Comparison of ENCODE assay signal across 22 cellular contexts in genomic region chr3:50648944-50649343, GRCh38. TPM values are rescaled to one million over a fixed set of nuclear protein-coding genes. Genes with fewer than 3 reads are reported as not detected.
DNase-seq lines count a peak whose midpoint lies in the region; ATAC-seq and TF ChIP-seq lines count a peak whose summit lies in the region.
"Had no signal": no experiment of that assay in that cellular context is flagged by ENCODE, and none has a peak within 500 bp of the region (broad histone marks: within the 10 kb centered on the region; RNA-seq: fewer than 3 reads in every experiment).

No MANE protein-coding gene starts in this region.

- peak overlapping the region; percentile 39 for H3K56ac ChIP-seq in mesendoderm (ENCODE audit: low read length)

- no peak overlapping the region for H2BK120ac ChIP-seq in mesendoderm (ENCODE audit: low read depth, low read length)

- no peak overlapping the region for H3K4me2 ChIP-seq in mesendoderm (ENCODE audit: low read length)
- H3K4me2 ChIP-seq: GM23338 had no signal

- H2AK5ac ChIP-seq in mesendoderm (ENCODE audit: low read length) = no peak overlapping the region

- intact Hi-C loops in Right ventricle myocardium inferior (cut with DNase I) (loop anchor here (1.0 kb wide), 2 partner anchors 24 to 30 kb away; no protein-coding TSS in a partner anchor), cardiac septum (cut with DNase I) (loop anchor here (2.0 kb wide), 1 partner anchor 30 kb away; no protein-coding TSS in a partner anchor), dorsolateral prefrontal cortex (cut with DNase I) (no loop called here), posterior vena cava (cut with DNase I) (no loop called here)

- no peak overlapping the region for H3K23ac ChIP-seq in mesendoderm (ENCODE audit: low read length)

- H3K9me3 Mint-ChIP-seq in endothelial cell (ENCODE audit: unreplicated experiment) = no peaks in the 10 kb centered on the region
- H3K9me3 Mint-ChIP-seq: central memory CD8-positive, alpha-beta T cell; GM23338 had no signal

- H4K8ac ChIP-seq in mesendoderm (ENCODE audit: low read depth, low read length) = no peak overlapping the region

- WGBS in mesendoderm (ENCODE audit: extremely low coverage, insufficient coverage, low lambda C conversion rate) = no CpG with 5 or more reads among the region's 2 CpGs

- H3K9ac ChIP-seq in mesendoderm (ENCODE audit: low read length) = no peak overlapping the region

- no peaks in the 10 kb centered on the region for H3K36me3 Mint-ChIP-seq in endothelial cell (ENCODE audit: low read depth, unreplicated experiment)

- no peak overlapping the region for H3K4ac ChIP-seq in mesendoderm (ENCODE audit: low read depth, low read length)

- no peak overlapping the region for H4K5ac ChIP-seq in mesendoderm (ENCODE audit: low read length)

- H3K4me1 ChIP-seq in mesendoderm (ENCODE audit: control insufficient read depth, low read depth, low read length) = peaks cover 21% of the 10 kb centered on the region

- H2BK5ac ChIP-seq in mesendoderm (ENCODE audit: low read length) = no peak overlapping the region

- peak overlapping the region; percentile 31 to 95 (median 84) for H3K27ac ChIP-seq in dorsolateral prefrontal cortex
- H3K27ac ChIP-seq in mesendoderm (ENCODE audit: low read depth, low read length) = no peak overlapping the region
- H3K27ac ChIP-seq: esophagus muscularis mucosa, testis had no signal

- H3K4me3 Mint-ChIP-seq in endothelial cell (ENCODE audit: unreplicated experiment) = no peak overlapping the region
- H3K4me3 Mint-ChIP-seq: central memory CD8-positive, alpha-beta T cell; GM23338 had no signal

- H3K79me1 ChIP-seq in mesendoderm (ENCODE audit: low read length) = no peaks in the 10 kb centered on the region

- no peak for DNase-seq in Right ventricle myocardium inferior (ENCODE audit: missing footprints)
- DNase-seq in cardiac septum (ENCODE audit: low spot score) = no peak
- DNase-seq in dorsolateral prefrontal cortex = no peak
- DNase-seq in mesendoderm = no peak
- no peak for DNase-seq in stimulated activated CD4-positive, alpha-beta T cell treated with anti-CD3 and anti-CD28 coated beads, Interleukin-1b, Interleukin-23, amount 100 ng/mL, for 48 hours
- DNase-seq in GM03348 (ENCODE audit: low spot score) = no peak
- DNase-seq in posterior vena cava (ENCODE audit: low spot score) = no peak
- DNase-seq in endothelial cell (ENCODE audit: low spot score) = no peak
- DNase-seq: activated CD4-positive, CD25-positive, alpha-beta regulatory T cell treated with anti-CD3 and anti-CD28 coated beads, Interleukin-2, amount 50 U/mL, for 72 hours; amniotic stem cell; effector CD4-positive, alpha-beta T cell; GF-D8; left colon; mucosa of descending colon; NCI-H1417 treated with DMSO at 0.1 percent for 48 hours; NCI-H2107; NCI-H524 treated with DMSO at 0.1 percent for 48 hours; SHP77 treated with DMSO at 0.1 percent for 48 hours had no signal

- H3K4me1 Mint-ChIP-seq in endothelial cell (ENCODE audit: unreplicated experiment) = no peaks in the 10 kb centered on the region
- H3K4me1 Mint-ChIP-seq: central memory CD8-positive, alpha-beta T cell had no signal

- H3K18ac ChIP-seq in mesendoderm (ENCODE audit: low read length) = no peak overlapping the region

- TF ChIP-seq CTCF in dorsolateral prefrontal cortex (IDR thresholded peaks at IDR 0.05 in 54 of 56, conservative IDR thresholded peaks at IDR 0.05 in 2 of 56; ENCODE audit: low read depth in 1 of 56, partially characterized antibody in 56 of 56) (no peak), endothelial cell (IDR thresholded peaks at IDR 0.05; ENCODE audit: unreplicated experiment) (no peak)

- H3K4me3 ChIP-seq in dorsolateral prefrontal cortex (no peak overlapping the region), mesendoderm (ENCODE audit: low read length) (no peak overlapping the region)
- H3K4me3 ChIP-seq: esophagus muscularis mucosa, GM23338, mucosa of descending colon, testis had no signal

- H3K27ac Mint-ChIP-seq in endothelial cell (ENCODE audit: unreplicated experiment) = no peak overlapping the region
- H3K27ac Mint-ChIP-seq: GM23338 had no signal

- H3K36me3 ChIP-seq in mesendoderm (ENCODE audit: control insufficient read depth, insufficient read depth, low read length) = no peaks in the 10 kb centered on the region

- H2BK15ac ChIP-seq in mesendoderm (replicated peaks; ENCODE audit: low read depth) = no peak overlapping the region

- peaks cover 7% of the 10 kb centered on the region for H3K27me3 Mint-ChIP-seq in endothelial cell (ENCODE audit: unreplicated experiment)
- H3K27me3 Mint-ChIP-seq: central memory CD8-positive, alpha-beta T cell had no signal

- H3K27me3 ChIP-seq in dorsolateral prefrontal cortex = no peaks in the 10 kb centered on the region
- no peaks in the 10 kb centered on the region for H3K27me3 ChIP-seq in mesendoderm (ENCODE audit: insufficient read depth, low read length, poor library complexity)
- H3K27me3 ChIP-seq: esophagus muscularis mucosa, testis had no signal

- ATAC-seq in Right ventricle myocardium inferior = peak; percentile 56
- ATAC-seq: left colon, mucosa of descending colon had no signal

- H3K79me2 ChIP-seq in mesendoderm (ENCODE audit: control insufficient read depth, insufficient read depth, low read length) = no peaks in the 10 kb centered on the region

RNA-seq across cellular contexts. Expression of gene DOCK3, which starts 25.8 kb away (rescaled TPM):
- total RNA-seq in Right ventricle myocardium inferior (3.9 TPM), cardiac septum (6.1 TPM), dorsolateral prefrontal cortex (100 to 1,000 TPM in 74 of 120 experiments, 10 to 100 TPM in 46; 58.3 to 141 (median 105) TPM), posterior vena cava (1 to 10 TPM in 1 of 2 donors, under 1 TPM in 1; 0.60 to 2.4 TPM), endothelial cell (ENCODE audit: unreplicated experiment) (1.3 TPM)
- polyA plus RNA-seq in mesendoderm (2013, experiment 1 of 2) = 0.93 TPM
- 0.91 TPM for polyA plus RNA-seq in mesendoderm (2013, experiment 2 of 2)

RNA-seq across cellular contexts. Expression of gene MAPKAPK3, which starts 32.0 kb away (rescaled TPM):
- total RNA-seq in Right ventricle myocardium inferior (412 TPM), cardiac septum (266 TPM), dorsolateral prefrontal cortex (10 to 100 TPM in 107 of 120 experiments, 1 to 10 TPM in 13; 6.3 to 30.7 (median 13.1) TPM), posterior vena cava (10 to 100 TPM; 21.8 to 32.9 TPM), endothelial cell (ENCODE audit: unreplicated experiment) (6.4 TPM)
- 35.2 TPM for polyA plus RNA-seq in mesendoderm (2013, experiment 1 of 2)
- 36.3 TPM for polyA plus RNA-seq in mesendoderm (2013, experiment 2 of 2)

RNA-seq across cellular contexts. Expression of gene CISH, which starts 37.4 kb away (rescaled TPM):
- total RNA-seq in Right ventricle myocardium inferior (13.2 TPM), cardiac septum (21.1 TPM), dorsolateral prefrontal cortex (1 to 10 TPM in 67 of 120 experiments, under 1 TPM in 53; 0.15 to 7.8 (median 1.1) TPM), posterior vena cava (10 to 100 TPM in 1 of 2 donors, 1 to 10 TPM in 1; 8.6 to 12.5 TPM), endothelial cell (ENCODE audit: unreplicated experiment) (2.6 TPM)
- polyA plus RNA-seq in mesendoderm (2013, experiment 1 of 2) = 2.4 TPM
- 2.3 TPM for polyA plus RNA-seq in mesendoderm (2013, experiment 2 of 2)

Comparison
In these comparisons a context has a peak if more than half of its experiments do, and no peak if none do; other contexts are left out.
1. intact Hi-C loops: an anchor here in Right ventricle myocardium inferior (1.0 kb wide) and cardiac septum (2.0 kb wide); none called in dorsolateral prefrontal cortex and posterior vena cava.